In the genomic region with DNA sequence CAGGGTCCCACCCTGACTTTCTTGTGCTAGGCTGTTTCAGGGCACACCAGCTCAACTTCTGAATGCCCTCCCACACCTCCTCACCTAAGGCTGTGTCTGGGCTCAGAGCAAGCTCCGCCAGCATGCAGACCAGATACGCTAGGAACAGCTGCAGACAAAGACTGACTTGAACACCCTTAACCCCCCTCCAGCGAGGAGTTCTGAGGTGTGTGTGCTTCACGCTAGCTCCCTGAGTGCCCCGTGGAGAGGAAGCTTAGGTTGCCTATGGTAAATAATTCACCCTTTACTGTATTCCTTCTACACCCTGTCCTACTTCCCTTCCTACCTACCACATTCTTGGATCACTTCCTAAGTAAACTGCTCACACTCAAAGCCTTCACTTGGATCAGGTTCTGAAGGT, we compare ENCODE assay signal across 22 cellular contexts.
DNase-seq lines count a peak whose midpoint lies in the region; ATAC-seq, FAIRE-seq and TF ChIP-seq lines count a peak whose summit lies in the region.
"Had no signal": no experiment of that assay in that cellular context is flagged by ENCODE, and none has a peak within 500 bp of the region (broad histone marks: within the 10 kb centered on the region; RNA-seq: fewer than 3 reads in every experiment).

No MANE protein-coding gene starts in this region.

- no peaks in the 10 kb centered on the region for H3K4me1 ChIP-seq in transverse colon
- H3K4me1 ChIP-seq: BE2C, SJSA1 had no signal

- no peak for FAIRE-seq in D721Med (lab: Jason Lieb, UNC)
- FAIRE-seq: G401.6, GM12878 had no signal

- no peaks in the 10 kb centered on the region for H3K36me3 Mint-ChIP-seq in WTC11

- H3K27me3 Mint-ChIP-seq in WTC11 (ENCODE audit: low read depth), result no peaks in the 10 kb centered on the region
- H3K27me3 Mint-ChIP-seq: CD4-positive, alpha-beta T cell had no signal

- TF ChIP-seq EP300 in transverse colon (IDR thresholded peaks at IDR 0.05; ENCODE audit: low read depth), result no peak

- peak; percentile 0 for DNase-seq in NCI-H2029 (lab: John Stamatoyannopoulos, UW)
- no peak for DNase-seq in NCI-H2029 treated with DMSO at 0.1 percent for 48 hours (lab: John Stamatoyannopoulos, UW)
- no peak for DNase-seq in WTC11 (ENCODE audit: low spot score)
- DNase-seq in left kidney (ENCODE audit: low read depth, low spot score), result peak; percentile 8
- peak; percentile 12 for DNase-seq in transverse colon
- DNase-seq in D721Med (ENCODE audit: insufficient read length, low spot score), result no peak
- DNase-seq: BE2C; Calu3; CD4-positive, alpha-beta T cell; DMS79 treated with DMSO at 0.1 percent for 48 hours; GOT3; KBM-7; NCI-H1417 treated with DMSO at 0.1 percent for 48 hours; NCI-H2081; NCI-H2227 treated with DMSO at 0.1 percent for 48 hours; PC-9 had no signal

- TF ChIP-seq POLR2A in transverse colon (IDR thresholded peaks at IDR 0.05), result no peak

- ATAC-seq in WTC11 (peak; percentile 73; the same call in 1 of the 2 replicates), GM19328 (IDR thresholded peaks at IDR 0.05; ENCODE audit: unreplicated experiment) (no peak), GM18511 (IDR thresholded peaks at IDR 0.05; ENCODE audit: unreplicated experiment) (no peak)
- ATAC-seq: GM12878 had no signal

- H3K27ac Mint-ChIP-seq in WTC11, result no peak overlapping the region; the same call in 1 of the 2 replicates
- H3K27ac Mint-ChIP-seq: CD4-positive, alpha-beta T cell had no signal

- intact Hi-C loops in transverse colon (cut with DNase I; ENCODE audit: low total_unique reads), result no loop called here

- TF ChIP-seq CTCF in WTC11 (IDR thresholded peaks at IDR 0.05) (no peak), transverse colon (IDR thresholded peaks at IDR 0.05) (no peak), D721Med (IDR thresholded peaks at IDR 0.05; ENCODE audit: insufficient read depth, missing control alignments) (no peak)

- H3K9me3 Mint-ChIP-seq in WTC11, result no peaks in the 10 kb centered on the region
- H3K9me3 Mint-ChIP-seq: CD4-positive, alpha-beta T cell had no signal

- WGBS in transverse colon (ENCODE audit: low coverage in 1 of 2), 2 donors, result 66% methylated on average over 5 of the region's 5 CpGs; no CpG with 5 or more reads in 1 of the 2 donors

- no peaks in the 10 kb centered on the region for H3K9me3 ChIP-seq in transverse colon
- H3K9me3 ChIP-seq: BE2C, SJSA1 had no signal

- H3K27me3 ChIP-seq in transverse colon, result no peaks in the 10 kb centered on the region
- H3K27me3 ChIP-seq: BE2C, SJSA1 had no signal

- no peak overlapping the region for H3K27ac ChIP-seq in transverse colon
- H3K27ac ChIP-seq: 22Rv1, PC-9, SJSA1 had no signal

- POLR2A ChIA-PET in WTC11 (lab: Charles Lee), result no interaction called here

- no peak overlapping the region for H3K4me3 ChIP-seq in transverse colon
- H3K4me3 ChIP-seq: GM12878, PC-9, SJSA1 had no signal

- CTCF ChIA-PET in WTC11 (lab: Charles Lee), result no interaction called here

- no peaks in the 10 kb centered on the region for H3K36me3 ChIP-seq in transverse colon
- H3K36me3 ChIP-seq: BE2C, SJSA1 had no signal

- peaks cover 4% of the 10 kb centered on the region; the same call in 1 of the 2 replicates for H3K4me1 Mint-ChIP-seq in WTC11

- in situ Hi-C loops in transverse colon (cut with MboI; ENCODE audit: low pct_ligation_motif_present in 1 of 4, low pct_unique_long_range_greater_than_20kb in 1 of 4, low sequenced_read_pairs in 3 of 4), result no loop called here

- H3K4me3 Mint-ChIP-seq in WTC11, result no peak overlapping the region
- H3K4me3 Mint-ChIP-seq: CD4-positive, alpha-beta T cell had no signal

TF ChIP-seq in WTC11, 78 proteins besides CTCF, POLR2A, EP300 and RAD21:
- TF ChIP-seq, protein P1, sequence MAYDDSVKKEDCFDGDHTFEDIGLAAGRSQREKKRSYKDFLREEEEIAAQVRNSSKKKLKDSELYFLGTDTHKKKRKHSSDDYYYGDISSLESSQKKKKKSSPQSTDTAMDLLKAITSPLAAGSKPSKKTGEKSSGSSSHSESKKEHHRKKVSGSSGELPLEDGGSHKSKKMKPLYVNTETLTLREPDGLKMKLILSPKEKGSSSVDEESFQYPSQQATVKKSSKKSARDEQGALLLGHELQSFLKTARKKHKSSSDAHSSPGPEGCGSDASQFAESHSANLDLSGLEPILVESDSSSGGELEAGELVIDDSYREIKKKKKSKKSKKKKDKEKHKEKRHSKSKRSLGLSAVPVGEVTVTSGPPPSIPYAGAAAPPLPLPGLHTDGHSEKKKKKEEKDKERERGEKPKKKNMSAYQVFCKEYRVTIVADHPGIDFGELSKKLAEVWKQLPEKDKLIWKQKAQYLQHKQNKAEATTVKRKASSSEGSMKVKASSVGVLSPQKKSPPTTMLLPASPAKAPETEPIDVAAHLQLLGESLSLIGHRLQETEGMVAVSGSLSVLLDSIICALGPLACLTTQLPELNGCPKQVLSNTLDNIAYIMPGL (CRISPR knock-in tag; IDR thresholded peaks at IDR 0.05), result no peak
- TF ChIP-seq, protein P2, sequence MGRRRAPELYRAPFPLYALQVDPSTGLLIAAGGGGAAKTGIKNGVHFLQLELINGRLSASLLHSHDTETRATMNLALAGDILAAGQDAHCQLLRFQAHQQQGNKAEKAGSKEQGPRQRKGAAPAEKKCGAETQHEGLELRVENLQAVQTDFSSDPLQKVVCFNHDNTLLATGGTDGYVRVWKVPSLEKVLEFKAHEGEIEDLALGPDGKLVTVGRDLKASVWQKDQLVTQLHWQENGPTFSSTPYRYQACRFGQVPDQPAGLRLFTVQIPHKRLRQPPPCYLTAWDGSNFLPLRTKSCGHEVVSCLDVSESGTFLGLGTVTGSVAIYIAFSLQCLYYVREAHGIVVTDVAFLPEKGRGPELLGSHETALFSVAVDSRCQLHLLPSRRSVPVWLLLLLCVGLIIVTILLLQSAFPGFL (CRISPR knock-in tag; IDR thresholded peaks at IDR 0.05; ENCODE audit: borderline replicate concordance), result no peak
- TF ChIP-seq GTF2I (CRISPR knock-in tag; conservative IDR thresholded peaks at IDR 0.05), result no peak
- no peak for TF ChIP-seq NFATC4 (CRISPR knock-in tag; IDR thresholded peaks at IDR 0.05)
- TF ChIP-seq NR3C1 (CRISPR knock-in tag; conservative IDR thresholded peaks at IDR 0.05; ENCODE audit: low read depth), result no peak
- no peak for TF ChIP-seq FOXJ3 (CRISPR knock-in tag; IDR thresholded peaks at IDR 0.05; ENCODE audit: borderline replicate concordance)
- no peak for TF ChIP-seq HMGA2 (CRISPR knock-in tag; IDR thresholded peaks at IDR 0.05)
- TF ChIP-seq NFYB (CRISPR knock-in tag; conservative IDR thresholded peaks at IDR 0.05; ENCODE audit: low read depth), result no peak
- TF ChIP-seq, protein P3, sequence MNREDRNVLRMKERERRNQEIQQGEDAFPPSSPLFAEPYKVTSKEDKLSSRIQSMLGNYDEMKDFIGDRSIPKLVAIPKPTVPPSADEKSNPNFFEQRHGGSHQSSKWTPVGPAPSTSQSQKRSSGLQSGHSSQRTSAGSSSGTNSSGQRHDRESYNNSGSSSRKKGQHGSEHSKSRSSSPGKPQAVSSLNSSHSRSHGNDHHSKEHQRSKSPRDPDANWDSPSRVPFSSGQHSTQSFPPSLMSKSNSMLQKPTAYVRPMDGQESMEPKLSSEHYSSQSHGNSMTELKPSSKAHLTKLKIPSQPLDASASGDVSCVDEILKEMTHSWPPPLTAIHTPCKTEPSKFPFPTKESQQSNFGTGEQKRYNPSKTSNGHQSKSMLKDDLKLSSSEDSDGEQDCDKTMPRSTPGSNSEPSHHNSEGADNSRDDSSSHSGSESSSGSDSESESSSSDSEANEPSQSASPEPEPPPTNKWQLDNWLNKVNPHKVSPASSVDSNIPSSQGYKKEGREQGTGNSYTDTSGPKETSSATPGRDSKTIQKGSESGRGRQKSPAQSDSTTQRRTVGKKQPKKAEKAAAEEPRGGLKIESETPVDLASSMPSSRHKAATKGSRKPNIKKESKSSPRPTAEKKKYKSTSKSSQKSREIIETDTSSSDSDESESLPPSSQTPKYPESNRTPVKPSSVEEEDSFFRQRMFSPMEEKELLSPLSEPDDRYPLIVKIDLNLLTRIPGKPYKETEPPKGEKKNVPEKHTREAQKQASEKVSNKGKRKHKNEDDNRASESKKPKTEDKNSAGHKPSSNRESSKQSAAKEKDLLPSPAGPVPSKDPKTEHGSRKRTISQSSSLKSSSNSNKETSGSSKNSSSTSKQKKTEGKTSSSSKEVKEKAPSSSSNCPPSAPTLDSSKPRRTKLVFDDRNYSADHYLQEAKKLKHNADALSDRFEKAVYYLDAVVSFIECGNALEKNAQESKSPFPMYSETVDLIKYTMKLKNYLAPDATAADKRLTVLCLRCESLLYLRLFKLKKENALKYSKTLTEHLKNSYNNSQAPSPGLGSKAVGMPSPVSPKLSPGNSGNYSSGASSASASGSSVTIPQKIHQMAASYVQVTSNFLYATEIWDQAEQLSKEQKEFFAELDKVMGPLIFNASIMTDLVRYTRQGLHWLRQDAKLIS (CRISPR knock-in tag; IDR thresholded peaks at IDR 0.05; ENCODE audit: borderline replicate concordance), result no peak
- TF ChIP-seq MYBL2 (CRISPR knock-in tag; IDR thresholded peaks at IDR 0.05), result no peak
- no peak for TF ChIP-seq JAZF1 (CRISPR knock-in tag; IDR thresholded peaks at IDR 0.05)

Comparison
In these comparisons a context has a peak if more than half of its experiments do, and no peak if none do; other contexts are left out.
1. DNase-seq: peak in NCI-H2029 (single experiment), left kidney (single experiment) and transverse colon (single experiment); none in NCI-H2029 treated with DMSO at 0.1 percent for 48 hours (single experiment), WTC11 (single experiment) and D721Med (single experiment).